ENCODE assay signal across 2 cellular contexts in the genomic region with DNA sequence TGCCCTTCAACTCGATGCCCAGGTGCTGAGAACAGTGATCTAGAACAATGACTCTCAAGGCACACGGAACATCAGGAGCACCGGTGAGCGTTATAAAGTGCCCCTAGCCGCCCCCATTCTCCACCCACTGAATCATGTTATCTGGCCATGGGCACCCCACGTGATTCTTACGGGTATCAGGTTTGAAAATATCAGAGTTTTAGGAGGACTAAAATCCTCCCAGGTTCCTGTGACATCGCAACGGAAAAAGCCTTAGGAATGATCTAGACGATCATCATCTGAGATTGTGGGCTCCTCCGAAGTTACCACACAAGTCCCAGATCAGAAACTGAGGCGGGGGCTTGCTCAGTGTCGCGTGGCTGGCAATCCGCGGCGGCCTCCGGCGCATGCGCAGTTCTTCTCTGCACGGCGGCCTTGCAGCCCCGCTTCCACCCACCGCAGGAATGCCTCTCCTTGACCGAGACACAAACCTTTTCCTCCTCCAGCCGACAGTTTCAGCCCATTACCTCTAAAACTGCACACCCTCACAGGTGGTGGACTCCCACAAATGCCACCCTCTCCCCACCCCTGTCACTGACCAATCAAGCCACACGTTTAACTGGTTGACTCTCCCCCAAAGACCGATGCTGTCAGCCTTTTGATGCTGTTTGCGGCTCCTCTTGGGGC.
TF ChIP-seq lines count a peak whose summit lies in the region.

No MANE protein-coding gene starts in this region.

TF ChIP-seq in HEK293, 187 proteins besides CTCF, POLR2A, EP300 and RAD21 (continued from another document and continues in another):
- TF ChIP-seq, protein P1, sequence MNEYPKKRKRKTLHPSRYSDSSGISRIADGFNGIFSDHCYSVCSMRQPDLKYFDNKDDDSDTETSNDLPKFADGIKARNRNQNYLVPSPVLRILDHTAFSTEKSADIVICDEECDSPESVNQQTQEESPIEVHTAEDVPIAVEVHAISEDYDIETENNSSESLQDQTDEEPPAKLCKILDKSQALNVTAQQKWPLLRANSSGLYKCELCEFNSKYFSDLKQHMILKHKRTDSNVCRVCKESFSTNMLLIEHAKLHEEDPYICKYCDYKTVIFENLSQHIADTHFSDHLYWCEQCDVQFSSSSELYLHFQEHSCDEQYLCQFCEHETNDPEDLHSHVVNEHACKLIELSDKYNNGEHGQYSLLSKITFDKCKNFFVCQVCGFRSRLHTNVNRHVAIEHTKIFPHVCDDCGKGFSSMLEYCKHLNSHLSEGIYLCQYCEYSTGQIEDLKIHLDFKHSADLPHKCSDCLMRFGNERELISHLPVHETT (tag by site-specific recombination; IDR thresholded peaks at IDR 0.05) = no peak
- TF ChIP-seq ZNF335 (tag by site-specific recombination; conservative IDR thresholded peaks at IDR 0.05) (peak; percentile 51), ZNF132 (tag by site-specific recombination; IDR thresholded peaks at IDR 0.05; ENCODE audit: borderline replicate concordance) (no peak), SP2 (tag by site-specific recombination; IDR thresholded peaks at IDR 0.05) (0 out of 2 replicates have a peak, but pooled peaks have one; percentile 12), RBAK (tag by site-specific recombination; IDR thresholded peaks at IDR 0.05) (no peak), KLF1 (tag by site-specific recombination; IDR thresholded peaks at IDR 0.05) (peak; percentile 63), ZNF777 (tag by site-specific recombination; IDR thresholded peaks at IDR 0.05; ENCODE audit: borderline replicate concordance) (no peak), ZNF221 (tag by site-specific recombination; IDR thresholded peaks at IDR 0.05; ENCODE audit: borderline replicate concordance) (no peak)
- TF ChIP-seq, protein P2, sequence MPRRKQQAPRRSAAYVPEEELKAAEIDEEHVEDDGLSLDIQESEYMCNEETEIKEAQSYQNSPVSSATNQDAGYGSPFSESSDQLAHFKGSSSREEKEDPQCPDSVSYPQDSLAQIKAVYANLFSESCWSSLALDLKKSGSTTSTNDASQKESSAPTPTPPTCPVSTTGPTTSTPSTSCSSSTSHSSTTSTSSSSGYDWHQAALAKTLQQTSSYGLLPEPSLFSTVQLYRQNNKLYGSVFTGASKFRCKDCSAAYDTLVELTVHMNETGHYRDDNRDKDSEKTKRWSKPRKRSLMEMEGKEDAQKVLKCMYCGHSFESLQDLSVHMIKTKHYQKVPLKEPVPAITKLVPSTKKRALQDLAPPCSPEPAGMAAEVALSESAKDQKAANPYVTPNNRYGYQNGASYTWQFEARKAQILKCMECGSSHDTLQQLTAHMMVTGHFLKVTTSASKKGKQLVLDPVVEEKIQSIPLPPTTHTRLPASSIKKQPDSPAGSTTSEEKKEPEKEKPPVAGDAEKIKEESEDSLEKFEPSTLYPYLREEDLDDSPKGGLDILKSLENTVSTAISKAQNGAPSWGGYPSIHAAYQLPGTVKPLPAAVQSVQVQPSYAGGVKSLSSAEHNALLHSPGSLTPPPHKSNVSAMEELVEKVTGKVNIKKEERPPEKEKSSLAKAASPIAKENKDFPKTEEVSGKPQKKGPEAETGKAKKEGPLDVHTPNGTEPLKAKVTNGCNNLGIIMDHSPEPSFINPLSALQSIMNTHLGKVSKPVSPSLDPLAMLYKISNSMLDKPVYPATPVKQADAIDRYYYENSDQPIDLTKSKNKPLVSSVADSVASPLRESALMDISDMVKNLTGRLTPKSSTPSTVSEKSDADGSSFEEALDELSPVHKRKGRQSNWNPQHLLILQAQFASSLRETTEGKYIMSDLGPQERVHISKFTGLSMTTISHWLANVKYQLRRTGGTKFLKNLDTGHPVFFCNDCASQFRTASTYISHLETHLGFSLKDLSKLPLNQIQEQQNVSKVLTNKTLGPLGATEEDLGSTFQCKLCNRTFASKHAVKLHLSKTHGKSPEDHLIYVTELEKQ (tag by site-specific recombination; IDR thresholded peaks at IDR 0.05; ENCODE audit: borderline replicate concordance) = no peak
- TF ChIP-seq, protein P3, sequence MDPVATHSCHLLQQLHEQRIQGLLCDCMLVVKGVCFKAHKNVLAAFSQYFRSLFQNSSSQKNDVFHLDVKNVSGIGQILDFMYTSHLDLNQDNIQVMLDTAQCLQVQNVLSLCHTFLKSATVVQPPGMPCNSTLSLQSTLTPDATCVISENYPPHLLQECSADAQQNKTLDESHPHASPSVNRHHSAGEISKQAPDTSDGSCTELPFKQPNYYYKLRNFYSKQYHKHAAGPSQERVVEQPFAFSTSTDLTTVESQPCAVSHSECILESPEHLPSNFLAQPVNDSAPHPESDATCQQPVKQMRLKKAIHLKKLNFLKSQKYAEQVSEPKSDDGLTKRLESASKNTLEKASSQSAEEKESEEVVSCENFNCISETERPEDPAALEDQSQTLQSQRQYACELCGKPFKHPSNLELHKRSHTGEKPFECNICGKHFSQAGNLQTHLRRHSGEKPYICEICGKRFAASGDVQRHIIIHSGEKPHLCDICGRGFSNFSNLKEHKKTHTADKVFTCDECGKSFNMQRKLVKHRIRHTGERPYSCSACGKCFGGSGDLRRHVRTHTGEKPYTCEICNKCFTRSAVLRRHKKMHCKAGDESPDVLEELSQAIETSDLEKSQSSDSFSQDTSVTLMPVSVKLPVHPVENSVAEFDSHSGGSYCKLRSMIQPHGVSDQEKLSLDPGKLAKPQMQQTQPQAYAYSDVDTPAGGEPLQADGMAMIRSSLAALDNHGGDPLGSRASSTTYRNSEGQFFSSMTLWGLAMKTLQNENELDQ (tag by site-specific recombination; IDR thresholded peaks at IDR 0.05; ENCODE audit: low read depth) = no peak
- TF ChIP-seq, protein P4, sequence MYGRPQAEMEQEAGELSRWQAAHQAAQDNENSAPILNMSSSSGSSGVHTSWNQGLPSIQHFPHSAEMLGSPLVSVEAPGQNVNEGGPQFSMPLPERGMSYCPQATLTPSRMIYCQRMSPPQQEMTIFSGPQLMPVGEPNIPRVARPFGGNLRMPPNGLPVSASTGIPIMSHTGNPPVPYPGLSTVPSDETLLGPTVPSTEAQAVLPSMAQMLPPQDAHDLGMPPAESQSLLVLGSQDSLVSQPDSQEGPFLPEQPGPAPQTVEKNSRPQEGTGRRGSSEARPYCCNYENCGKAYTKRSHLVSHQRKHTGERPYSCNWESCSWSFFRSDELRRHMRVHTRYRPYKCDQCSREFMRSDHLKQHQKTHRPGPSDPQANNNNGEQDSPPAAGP (tag by site-specific recombination; IDR thresholded peaks at IDR 0.05) = no peak

TF ChIP-seq in SK-N-SH, 30 proteins besides CTCF, POLR2A, EP300 and RAD21 (continued from another document):
- no peak for TF ChIP-seq NFIC (IDR thresholded peaks at IDR 0.05; ENCODE audit: borderline replicate concordance)
- TF ChIP-seq, protein P5, sequence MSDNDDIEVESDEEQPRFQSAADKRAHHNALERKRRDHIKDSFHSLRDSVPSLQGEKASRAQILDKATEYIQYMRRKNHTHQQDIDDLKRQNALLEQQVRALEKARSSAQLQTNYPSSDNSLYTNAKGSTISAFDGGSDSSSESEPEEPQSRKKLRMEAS (IDR thresholded peaks at IDR 0.05; ENCODE audit: low read depth) = no peak
- TF ChIP-seq, protein P6, sequence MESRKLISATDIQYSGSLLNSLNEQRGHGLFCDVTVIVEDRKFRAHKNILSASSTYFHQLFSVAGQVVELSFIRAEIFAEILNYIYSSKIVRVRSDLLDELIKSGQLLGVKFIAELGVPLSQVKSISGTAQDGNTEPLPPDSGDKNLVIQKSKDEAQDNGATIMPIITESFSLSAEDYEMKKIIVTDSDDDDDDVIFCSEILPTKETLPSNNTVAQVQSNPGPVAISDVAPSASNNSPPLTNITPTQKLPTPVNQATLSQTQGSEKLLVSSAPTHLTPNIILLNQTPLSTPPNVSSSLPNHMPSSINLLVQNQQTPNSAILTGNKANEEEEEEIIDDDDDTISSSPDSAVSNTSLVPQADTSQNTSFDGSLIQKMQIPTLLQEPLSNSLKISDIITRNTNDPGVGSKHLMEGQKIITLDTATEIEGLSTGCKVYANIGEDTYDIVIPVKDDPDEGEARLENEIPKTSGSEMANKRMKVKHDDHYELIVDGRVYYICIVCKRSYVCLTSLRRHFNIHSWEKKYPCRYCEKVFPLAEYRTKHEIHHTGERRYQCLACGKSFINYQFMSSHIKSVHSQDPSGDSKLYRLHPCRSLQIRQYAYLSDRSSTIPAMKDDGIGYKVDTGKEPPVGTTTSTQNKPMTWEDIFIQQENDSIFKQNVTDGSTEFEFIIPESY (IDR thresholded peaks at IDR 0.05; ENCODE audit: borderline replicate concordance, low read depth) = no peak
